In the genomic region with DNA sequence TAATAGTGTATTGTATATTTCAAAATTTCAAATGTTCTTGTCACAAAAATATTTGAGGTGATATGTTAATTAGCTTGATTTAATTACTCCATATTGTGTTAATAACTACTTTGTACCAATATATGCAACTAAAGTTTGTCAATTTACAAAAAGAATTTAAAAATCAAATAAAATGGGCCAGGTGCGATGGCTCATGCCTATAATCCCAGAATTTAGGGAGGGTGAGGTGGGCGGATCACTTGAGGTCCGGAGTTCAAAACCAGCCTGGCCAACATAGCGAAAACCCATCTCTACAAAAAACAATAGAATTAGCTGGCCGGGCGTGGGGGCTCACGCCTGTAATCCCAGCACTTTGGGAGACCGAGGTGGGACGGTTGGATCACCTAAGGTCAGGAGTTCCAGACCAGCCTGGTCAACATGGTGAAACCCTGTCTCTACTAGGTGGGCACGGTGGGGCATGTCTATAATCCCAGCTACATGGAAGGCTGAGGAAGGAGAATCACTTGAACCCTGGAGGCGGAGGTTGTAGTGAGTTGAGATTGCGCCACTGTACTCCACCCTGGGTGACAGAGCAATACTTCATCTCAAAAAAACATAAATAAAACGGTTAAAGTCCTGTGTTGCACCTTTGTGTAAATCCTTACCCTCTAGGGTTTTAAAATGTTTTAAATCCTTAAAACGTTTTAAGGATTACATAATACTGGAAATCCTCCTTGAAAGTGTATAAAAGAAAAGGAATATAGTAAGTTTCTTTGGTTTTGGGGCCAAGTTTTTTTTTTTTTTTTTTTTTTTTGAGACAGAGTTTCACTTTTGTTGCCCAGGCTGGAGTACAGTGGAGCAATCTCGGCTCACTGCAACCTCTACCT, we compare ENCODE assay signal across 10 cellular contexts. TPM values are rescaled to one million over a fixed set of nuclear protein-coding genes. Genes with fewer than 3 reads are reported as not detected.
A peak's percentile ranks its signal among the peaks of the same experiment; 100 is the strongest.
DNase-seq lines count a peak whose midpoint lies in the region; ATAC-seq, FAIRE-seq and TF ChIP-seq lines count a peak whose summit lies in the region.
"Had no signal": no experiment of that assay in that cellular context is flagged by ENCODE, and none has a peak within 500 bp of the region (broad histone marks: within the 10 kb centered on the region; RNA-seq: fewer than 3 reads in every experiment).

No MANE protein-coding gene starts in this region.

- intact Hi-C loops in GM12878 (cut with micrococcal nuclease; ENCODE audit: unreplicated experiment), result loop anchor here (5.0 kb wide), 2 partner anchors 34 to 164 kb away; a partner anchor contains a TSS

- POLR2A ChIA-PET in GM12878 (lab: Charles Lee), result interaction anchor here (0.5 to 10.9 kb wide), 20 partner anchors 8 to 335 kb away, joined by 3 to 122 read pairs (median 6); a partner anchor contains a TSS

- H3K36me3 ChIP-seq in ACC112 (ENCODE audit: insufficient read depth, low read length) (peaks cover 8% of the 10 kb centered on the region; the same call in 1 of the 2 replicates), HUES6 (ENCODE audit: control insufficient read depth, insufficient read depth, low read length) (peaks cover 17% of the 10 kb centered on the region), GM12878 (ENCODE audit: control insufficient read depth in 2 of 2, insufficient read depth in 2 of 2, low read length in 1 of 2) (no peaks in the 10 kb centered on the region), mucosa of stomach (ENCODE audit: control insufficient read depth, insufficient read depth, low read length) (no peaks in the 10 kb centered on the region)

- 79% methylated on average over 15 of the region's 15 CpGs for WGBS in GM12878 (ENCODE audit: insufficient coverage, insufficient replicate concordance, low lambda C conversion rate, missing lambda C conversion rate)

- SMC1A ChIA-PET in GM12878 (lab: Charles Lee; ENCODE audit: uncharacterized antibody, unreplicated experiment), result interaction anchor here (0.8 to 3.7 kb wide), 22 partner anchors 16 to 291 kb away, joined by 3 to 30 read pairs (median 4); a partner anchor contains a TSS

- CTCF ChIA-PET in GM12878 (lab: Yijun Ruan, JAX), result interaction anchor here (0.6 to 4.0 kb wide), 17 partner anchors 9 to 281 kb away, joined by 3 to 27 read pairs (median 8); a partner anchor contains a TSS

- TF ChIP-seq EP300 in GM12878 (IDR thresholded peaks at IDR 0.05; ENCODE audit: borderline replicate concordance in 1 of 2, control insufficient read depth in 1 of 2, low read depth in 2 of 2, low read length in 2 of 2), result no peak

- no peak for ATAC-seq in GM12878

- TF ChIP-seq RAD21 in GM12878 (IDR thresholded peaks at IDR 0.05; ENCODE audit: insufficient read depth, low read depth, low read length), result no peak

- RAD21 ChIA-PET in GM12878 (lab: Charles Lee; ENCODE audit: unreplicated experiment), result interaction anchor here (0.5 to 3.9 kb wide), 20 partner anchors 9 to 281 kb away, joined by 3 to 30 read pairs (median 9); a partner anchor contains a TSS

- TF ChIP-seq POLR2A in GM12878 (IDR thresholded peaks at IDR 0.05; ENCODE audit: low read depth, low read length), result no peak

- no peak overlapping the region for H2AFZ ChIP-seq in ACC112 (ENCODE audit: low read length, unreplicated experiment)
- no peak overlapping the region for H2AFZ ChIP-seq in GM12878 (ENCODE audit: control insufficient read depth, low read depth, low read length)

- in situ Hi-C loops in GM12878 (cut with MboI), result loop anchor here (10.0 kb wide), 1 partner anchor 287 kb away; a partner anchor contains a TSS

- H3K27ac ChIP-seq in ACC112 (ENCODE audit: low read depth, low read length), result peak overlapping the region; percentile 48
- H3K27ac ChIP-seq in HUES6 (ENCODE audit: low read depth, low read length), result no peak overlapping the region
- no peak overlapping the region; the same call in 1 of the 2 replicates for H3K27ac ChIP-seq in GM12878 (ENCODE audit: control insufficient read depth, insufficient read depth)

- H3K4me3 ChIP-seq in ACC112 (ENCODE audit: low read depth, low read length) (peak overlapping the region; percentile 78), HUES6 (ENCODE audit: low read depth, low read length) (peak overlapping the region; percentile 70), GM12878 (peak overlapping the region; percentile 79), mucosa of stomach (ENCODE audit: low read length) (no peak overlapping the region)

- no TSS peak for BruUV-seq in GM12878 (replicated peaks; lab: Mats Ljungman, UMichigan)

- no peaks in the 10 kb centered on the region for H3K27me3 ChIP-seq in ACC112 (ENCODE audit: insufficient read depth, low read length)
- H3K27me3 ChIP-seq in HUES6 (ENCODE audit: control insufficient read depth, insufficient read depth, low read length), result no peaks in the 10 kb centered on the region
- H3K27me3 ChIP-seq in GM12878 (replicated peaks in 1 of 2; ENCODE audit: control insufficient read depth in 2 of 2, insufficient read depth in 2 of 2, low read length in 1 of 2), result no peaks in the 10 kb centered on the region
- H3K27me3 ChIP-seq in mucosa of stomach (ENCODE audit: control insufficient read depth, insufficient read depth, low read length), result no peaks in the 10 kb centered on the region

- peaks cover 42% of the 10 kb centered on the region for H3K79me2 ChIP-seq in ACC112 (ENCODE audit: control insufficient read depth, insufficient read depth, low read length, unreplicated experiment)
- peaks cover 51% of the 10 kb centered on the region for H3K79me2 ChIP-seq in GM12878 (ENCODE audit: control insufficient read depth, insufficient read depth, low read length)

- H4K20me1 ChIP-seq in GM12878 (ENCODE audit: control insufficient read depth, insufficient read depth), result no peaks in the 10 kb centered on the region

- no peak for FAIRE-seq in GM12878 (lab: Jason Lieb, UNC)
- FAIRE-seq: islet of Langerhans had no signal

- DNase-seq in GM12878 (ENCODE audit: low read depth, low spot score) (no peak), NCI-H1436 treated with DMSO at 0.1 percent for 48 hours (lab: John Stamatoyannopoulos, UW) (no peak), Kasumi-1 (lab: John Stamatoyannopoulos, UW) (no peak)
- DNase-seq in stimulated activated CD4-positive, alpha-beta T cell treated with anti-CD3 and anti-CD28 coated beads, Interleukin-12 subunit alpha, Interleukin-12 subunit beta, amount 100 ng/mL, for 4 hours, result no peak
- no peak for DNase-seq in stimulated activated CD4-positive, alpha-beta T cell treated with anti-CD3 and anti-CD28 coated beads, Interleukin-2, amount 100 ng/mL, for 48 hours
- DNase-seq: GDM1 had no signal

- peak overlapping the region; percentile 73 for H3K4me2 ChIP-seq in GM12878 (ENCODE audit: control insufficient read depth, insufficient read depth)

- H3K9ac ChIP-seq in HUES6 (ENCODE audit: low read length), result no peak overlapping the region
- H3K9ac ChIP-seq in GM12878 (ENCODE audit: control insufficient read depth, insufficient read depth, low read length), result peak overlapping the region; percentile 59; the same call in 1 of the 2 replicates
- H3K9ac ChIP-seq in mucosa of stomach (ENCODE audit: low read length), result peak overlapping the region; percentile 34

- H3K4me1 ChIP-seq in ACC112 (ENCODE audit: control insufficient read depth, insufficient read depth, low read length, unreplicated experiment) (peaks cover 10% of the 10 kb centered on the region), HUES6 (ENCODE audit: control insufficient read depth, insufficient read depth, low read length) (peaks cover 12% of the 10 kb centered on the region; the same call in 1 of the 2 replicates), GM12878 (ENCODE audit: control insufficient read depth, insufficient read depth, low read length) (peaks cover 7% of the 10 kb centered on the region), mucosa of stomach (ENCODE audit: control insufficient read depth, insufficient read depth, low read length) (peaks cover 27% of the 10 kb centered on the region)

- no peaks in the 10 kb centered on the region for H3K9me3 ChIP-seq in HUES6 (ENCODE audit: control insufficient read depth, insufficient read depth, low read depth, low read length)
- no peaks in the 10 kb centered on the region for H3K9me3 ChIP-seq in GM12878 (replicated peaks; ENCODE audit: control insufficient read depth, insufficient read depth, low read length)
- no peaks in the 10 kb centered on the region for H3K9me3 ChIP-seq in mucosa of stomach (ENCODE audit: control insufficient read depth, low read length)

- TF ChIP-seq CTCF in GM12878 (IDR thresholded peaks at IDR 0.05 in 2 of 3, conservative IDR thresholded peaks at IDR 0.05 in 1 of 3; ENCODE audit: control insufficient read depth in 2 of 3, extremely low read depth in 1 of 3, insufficient read depth in 1 of 3, low read depth in 3 of 3, low read length in 3 of 3), result no peak

RNA-seq across cellular contexts. Expression of a gene that starts 4.0 kb away (rescaled TPM):
- total RNA-seq in GM12878 (2013; cell fraction: nucleolus; rRNA removed), result 55.2 and 66.8 TPM in 2 replicates
- total RNA-seq in GM12878 (2014; rRNA removed), result 23.5 and 24.0 TPM in 2 replicates
- total RNA-seq in GM12878 (2014; rRNA removed; fragmentation: Illumina TruSeq; extraction: Trizol), result 5.9 and 8.1 TPM in 2 replicates
- total RNA-seq in GM12878 (2021), result 27.2 and 29.3 TPM in 2 replicates
- polyA plus RNA-seq in GM12878 (2011; ENCODE audit: low read depth), result 8.8 TPM
- polyA plus RNA-seq in GM12878 (2011; rRNA removed), result 5.1 and 12.8 TPM in 2 replicates
- 11.5 and 13.7 TPM in 2 replicates for polyA plus RNA-seq in GM12878 (2011; cell fraction: cytosol; rRNA removed)
- 42.5 and 57.1 TPM in 2 replicates for polyA plus RNA-seq in GM12878 (2011; cell fraction: nucleus; rRNA removed)
- 20.1 and 23.6 TPM in 2 replicates for polyA plus RNA-seq in GM12878 (2012)
- polyA plus RNA-seq in GM12878 (2014; fragmentation: Illumina TruSeq; extraction: Trizol), result 1.00 and 4.6 TPM in 2 replicates
- under 1 TPM; 0.11 to 0.33 TPM for polyA plus RNA-seq in GM12878 (2014; fragmentation: Nextera tagmentation; extraction: Ambion mirVana)
- polyA plus RNA-seq in GM12878 (2014; rRNA removed), result 12.7 and 17.7 TPM in 2 replicates
- polyA plus RNA-seq in GM12878 (2016; fragmentation: Nextera tagmentation; extraction: Ambion mirVana), result 10 to 100 TPM; 39.1 to 40.5 TPM
- 14.0 and 14.9 TPM in 2 replicates for polyA minus RNA-seq in GM12878 (2011; rRNA and poly(A)+ RNA removed)
- polyA minus RNA-seq in GM12878 (2011; cell fraction: cytosol; rRNA and poly(A)+ RNA removed), result 14.2 and 14.9 TPM in 2 replicates
- polyA minus RNA-seq in GM12878 (2011; cell fraction: nucleus; rRNA and poly(A)+ RNA removed), result 45.8 and 51.9 TPM in 2 replicates

RNA-seq across cellular contexts. Expression of a gene that starts 16.2 kb away (rescaled TPM):
- 47.6 and 52.7 TPM in 2 replicates for total RNA-seq in GM12878 (2013; cell fraction: nucleolus; rRNA removed)
- 29.2 and 29.9 TPM in 2 replicates for total RNA-seq in GM12878 (2014; rRNA removed)
- 10.9 and 12.3 TPM in 2 replicates for total RNA-seq in GM12878 (2014; rRNA removed; fragmentation: Illumina TruSeq; extraction: Trizol)
- total RNA-seq in GM12878 (2021), result 26.5 and 27.2 TPM in 2 replicates
- polyA plus RNA-seq in GM12878 (2011; ENCODE audit: low read depth), result 7.5 TPM
- 3.7 and 9.8 TPM in 2 replicates for polyA plus RNA-seq in GM12878 (2011; rRNA removed)
- 12.3 and 14.0 TPM in 2 replicates for polyA plus RNA-seq in GM12878 (2011; cell fraction: cytosol; rRNA removed)
- 22.0 and 36.5 TPM in 2 replicates for polyA plus RNA-seq in GM12878 (2011; cell fraction: nucleus; rRNA removed)
- polyA plus RNA-seq in GM12878 (2012), result 10.5 and 14.8 TPM in 2 replicates
- polyA plus RNA-seq in GM12878 (2014; fragmentation: Illumina TruSeq; extraction: Trizol), result 1.3 and 8.0 TPM in 2 replicates
- polyA plus RNA-seq in GM12878 (2014; fragmentation: Nextera tagmentation; extraction: Ambion mirVana), result 1 to 10 TPM in 1 of 2 experiments, under 1 TPM in 1; 0.29 to 1.3 TPM
- polyA plus RNA-seq in GM12878 (2014; rRNA removed), result 22.8 and 26.3 TPM in 2 replicates
- polyA plus RNA-seq in GM12878 (2016; fragmentation: Nextera tagmentation; extraction: Ambion mirVana), result 10 to 100 TPM; 51.1 to 51.8 TPM
- 7.6 and 8.8 TPM in 2 replicates for polyA minus RNA-seq in GM12878 (2011; rRNA and poly(A)+ RNA removed)
- 5.7 and 7.3 TPM in 2 replicates for polyA minus RNA-seq in GM12878 (2011; cell fraction: cytosol; rRNA and poly(A)+ RNA removed)
- 13.3 and 22.4 TPM in 2 replicates for polyA minus RNA-seq in GM12878 (2011; cell fraction: nucleus; rRNA and poly(A)+ RNA removed)

RNA-seq across cellular contexts. Expression of a gene that starts 16.5 kb away (rescaled TPM):
- 0.66 and 1.0 TPM in 2 replicates for total RNA-seq in GM12878 (2013; cell fraction: nucleolus; rRNA removed)
- 1.2 and 1.4 TPM in 2 replicates for total RNA-seq in GM12878 (2014; rRNA removed)
- total RNA-seq in GM12878 (2014; rRNA removed; fragmentation: Illumina TruSeq; extraction: Trizol), result 1.4 and 1.6 TPM in 2 replicates
- 1.5 and 1.6 TPM in 2 replicates for total RNA-seq in GM12878 (2021)
- 0.67 TPM for polyA plus RNA-seq in GM12878 (2011; ENCODE audit: low read depth)
- 1.8 and 1.9 TPM in 2 replicates for polyA plus RNA-seq in GM12878 (2011; rRNA removed)
- polyA plus RNA-seq in GM12878 (2011; cell fraction: cytosol; rRNA removed), result 1.1 TPM in 2 replicates
- polyA plus RNA-seq in GM12878 (2011; cell fraction: nucleus; rRNA removed), result 0.82 and 1.1 TPM in 2 replicates
- polyA plus RNA-seq in GM12878 (2012), result 0.54 and 0.86 TPM in 2 replicates
- polyA plus RNA-seq in GM12878 (2014; fragmentation: Illumina TruSeq; extraction: Trizol), result 1.5 and 1.6 TPM in 2 replicates
- polyA plus RNA-seq in GM12878 (2014; fragmentation: Nextera tagmentation; extraction: Ambion mirVana), result under 1 TPM; 0.69 TPM
- polyA plus RNA-seq in GM12878 (2014; rRNA removed), result 1.4 and 1.6 TPM in 2 replicates
- 1 to 10 TPM; 1.6 to 2.5 TPM for polyA plus RNA-seq in GM12878 (2016; fragmentation: Nextera tagmentation; extraction: Ambion mirVana)
- polyA minus RNA-seq in GM12878 (2011; rRNA and poly(A)+ RNA removed), result 1.3 and 1.4 TPM in 2 replicates
- 0.94 TPM in 1 of 2 replicates, not detected in the other for polyA minus RNA-seq in GM12878 (2011; cell fraction: cytosol; rRNA and poly(A)+ RNA removed)
- 0.29 and 0.36 TPM in 2 replicates for polyA minus RNA-seq in GM12878 (2011; cell fraction: nucleus; rRNA and poly(A)+ RNA removed)

RNA-seq across cellular contexts. Expression of a gene that starts 24.8 kb away (rescaled TPM):
- 5.2 and 7.8 TPM in 2 replicates for total RNA-seq in GM12878 (2013; cell fraction: nucleolus; rRNA removed)
- total RNA-seq in GM12878 (2014; rRNA removed), result 146 and 163 TPM in 2 replicates
- total RNA-seq in GM12878 (2014; rRNA removed; fragmentation: Illumina TruSeq; extraction: Trizol), result 97.1 and 99.1 TPM in 2 replicates
- total RNA-seq in GM12878 (2021), result 117 and 123 TPM in 2 replicates
- polyA plus RNA-seq in GM12878 (2011; ENCODE audit: low read depth), result 82.2 TPM
- polyA plus RNA-seq in GM12878 (2011; rRNA removed), result 81.9 and 101 TPM in 2 replicates
- 186 and 196 TPM in 2 replicates for polyA plus RNA-seq in GM12878 (2011; cell fraction: cytosol; rRNA removed)
- polyA plus RNA-seq in GM12878 (2011; cell fraction: nucleus; rRNA removed), result 68.3 and 79.7 TPM in 2 replicates
- polyA plus RNA-seq in GM12878 (2012), result 82.7 and 97.0 TPM in 2 replicates
- polyA plus RNA-seq in GM12878 (2014; fragmentation: Illumina TruSeq; extraction: Trizol), result 116 and 131 TPM in 2 replicates
- polyA plus RNA-seq in GM12878 (2014; fragmentation: Nextera tagmentation; extraction: Ambion mirVana), result 100 to 1,000 TPM; 245 to 248 TPM
- 143 and 165 TPM in 2 replicates for polyA plus RNA-seq in GM12878 (2014; rRNA removed)
- 100 to 1,000 TPM; 238 to 276 TPM for polyA plus RNA-seq in GM12878 (2016; fragmentation: Nextera tagmentation; extraction: Ambion mirVana)
- polyA minus RNA-seq in GM12878 (2011; rRNA and poly(A)+ RNA removed), result 102 and 120 TPM in 2 replicates
- polyA minus RNA-seq in GM12878 (2011; cell fraction: cytosol; rRNA and poly(A)+ RNA removed), result 47.5 and 49.6 TPM in 2 replicates
- 10.9 and 15.6 TPM in 2 replicates for polyA minus RNA-seq in GM12878 (2011; cell fraction: nucleus; rRNA and poly(A)+ RNA removed)

RNA-seq across cellular contexts. Expression of a gene that starts 31.0 kb away (rescaled TPM):
- 19.6 and 19.9 TPM in 2 replicates for total RNA-seq in GM12878 (2013; cell fraction: nucleolus; rRNA removed)
- total RNA-seq in GM12878 (2014; rRNA removed) (24.6 and 26.9 TPM in 2 replicates), GM12878 (2014; rRNA removed; fragmentation: Illumina TruSeq; extraction: Trizol) (18.8 and 20.3 TPM in 2 replicates), GM12878 (2021) (22.5 and 22.7 TPM in 2 replicates)
- 17.0 TPM for polyA plus RNA-seq in GM12878 (2011; ENCODE audit: low read depth)
- polyA plus RNA-seq in GM12878 (2011; rRNA removed) (13.0 and 22.4 TPM in 2 replicates), GM12878 (2014; fragmentation: Illumina TruSeq; extraction: Trizol) (16.3 and 21.5 TPM in 2 replicates), GM12878 (2014; fragmentation: Nextera tagmentation; extraction: Ambion mirVana) (10 to 100 TPM in 1 of 2 experiments, 1 to 10 TPM in 1; 7.2 to 12.5 TPM), GM12878 (2014; rRNA removed) (26.7 and 28.1 TPM in 2 replicates), GM12878 (2016; fragmentation: Nextera tagmentation; extraction: Ambion mirVana) (10 to 100 TPM; 18.5 to 21.8 TPM)
- 31.4 and 33.5 TPM in 2 replicates for polyA plus RNA-seq in GM12878 (2011; cell fraction: cytosol; rRNA removed)
- 16.9 and 20.6 TPM in 2 replicates for polyA plus RNA-seq in GM12878 (2011; cell fraction: nucleus; rRNA removed)
- polyA plus RNA-seq in GM12878 (2012), result 24.3 and 29.0 TPM in 2 replicates
- 17.0 and 28.1 TPM in 2 replicates for polyA minus RNA-seq in GM12878 (2011; rRNA and poly(A)+ RNA removed)
- 4.1 and 7.6 TPM in 2 replicates for polyA minus RNA-seq in GM12878 (2011; cell fraction: cytosol; rRNA and poly(A)+ RNA removed)
- polyA minus RNA-seq in GM12878 (2011; cell fraction: nucleus; rRNA and poly(A)+ RNA removed), result 7.3 and 8.6 TPM in 2 replicates
